ENCODE assay signal across 8 cellular contexts in the genomic region with DNA sequence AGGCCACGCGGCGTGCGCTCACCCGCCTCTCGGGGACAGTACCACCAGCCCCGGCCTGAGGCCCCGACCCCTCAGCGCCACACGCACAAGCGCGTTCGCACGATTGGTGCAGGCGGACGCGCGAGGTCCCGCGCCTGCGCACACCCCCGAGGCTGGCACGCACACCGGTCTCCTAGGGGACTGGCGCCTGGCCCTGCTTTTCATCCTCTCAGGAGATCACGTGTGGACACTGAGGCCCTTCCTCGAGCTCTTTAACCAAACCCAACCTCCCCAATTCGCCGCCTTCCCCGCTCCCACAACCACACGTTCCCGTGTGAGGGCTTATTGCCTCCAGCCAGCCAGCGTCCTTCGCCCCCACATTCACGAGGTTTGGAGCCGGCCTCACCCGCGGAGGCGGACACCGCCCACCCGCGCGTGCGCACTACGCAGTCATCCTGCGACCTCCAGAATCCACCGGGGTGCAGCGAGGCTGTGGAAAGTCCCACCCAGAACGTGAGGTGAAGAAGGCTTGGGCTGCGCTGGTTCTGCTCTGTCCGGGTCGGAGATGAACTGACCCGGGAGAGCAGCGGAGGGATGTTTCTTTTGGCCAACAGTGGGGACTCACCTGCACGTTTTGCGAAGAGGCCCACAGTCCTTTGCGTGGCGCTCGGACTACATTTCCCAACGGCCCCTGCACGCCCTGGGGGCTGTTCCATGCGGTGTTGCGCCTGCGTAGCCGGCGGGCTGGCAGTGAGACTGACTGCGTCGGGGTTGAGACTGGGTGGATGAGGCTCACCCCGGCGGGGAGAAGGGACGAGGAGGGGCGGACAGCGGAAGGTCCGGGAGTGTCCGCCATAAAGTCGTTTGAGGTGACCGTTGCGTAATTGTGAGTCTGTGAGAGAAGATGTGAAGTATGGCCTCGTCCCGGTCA. TPM values are rescaled to one million over a fixed set of nuclear protein-coding genes. Genes with fewer than 3 reads are reported as not detected.
DNase-seq lines count a peak whose midpoint lies in the region; ATAC-seq lines count a peak whose summit lies in the region.

No MANE protein-coding gene starts in this region.

- peak; percentile 72 to 99 (median 97) for DNase-seq in C1 segment of cervical spinal cord (lab: John Stamatoyannopoulos, UW)
- DNase-seq in NCI-H2081 treated with DMSO at 0.1 percent for 48 hours (lab: John Stamatoyannopoulos, UW) = peak; percentile 42
- DNase-seq in activated CD8-positive, alpha-beta memory T cell treated with anti-CD3 and anti-CD28 coated beads for 48 hours (ENCODE audit: low read depth in 2 of 3, low spot score in 2 of 3) = peak; percentile 31 to 49 (median 41)
- peak; percentile 88 for DNase-seq in epidermal melanocyte (ENCODE audit: insufficient read length, low spot score)
- DNase-seq in mesenteric fat pad (ENCODE audit: low spot score) = peak; percentile 93
- DNase-seq in stimulated activated CD8-positive, alpha-beta memory T cell treated with anti-CD3 and anti-CD28 coated beads, Interleukin-15, amount 100 ng/mL, for 24 hours (ENCODE audit: low read depth) = peak; percentile 25
- no peak for DNase-seq in NCI-H2107 treated with DMSO at 0.1 percent for 48 hours (lab: John Stamatoyannopoulos, UW; ENCODE audit: unreplicated experiment)

- no peak for ATAC-seq in GM18511 (IDR thresholded peaks at IDR 0.05; ENCODE audit: unreplicated experiment)

RNA-seq across cellular contexts. Expression of gene ZNF667, which starts 0.5 kb away (rescaled TPM):
- 3.4 TPM for total RNA-seq in mesenteric fat pad

RNA-seq across cellular contexts. Expression of gene ZNF471, which starts 30.0 kb away (rescaled TPM):
- 6.2 TPM for total RNA-seq in mesenteric fat pad
